9 cellular contexts compared by ENCODE assay signal in genomic region chr6:42454428-42454791, GRCh38. TPM values are rescaled to one million over a fixed set of nuclear protein-coding genes. Genes with fewer than 3 reads are reported as not detected.
DNase-seq lines count a peak whose midpoint lies in the region; ATAC-seq, FAIRE-seq and TF ChIP-seq lines count a peak whose summit lies in the region.
"Had no signal": no experiment of that assay in that cellular context is flagged by ENCODE, and none has a peak within 500 bp of the region (broad histone marks: within the 10 kb centered on the region; RNA-seq: fewer than 3 reads in every experiment).

No MANE protein-coding gene starts in this region.

- DNase-seq in activated B cell treated with CpG ODN at 0.5 μM for 24 hours (no peak), right atrium auricular region (ENCODE audit: low spot score) (peak; percentile 83), gastrocnemius medialis (no peak), GM19239 (ENCODE audit: insufficient read length, low spot score) (no peak)

- H3K4me1 Mint-ChIP-seq in activated B cell treated with CpG ODN at 0.5 μM for 24 hours: peaks cover 32% of the 10 kb centered on the region

- peaks cover 28% of the 10 kb centered on the region for H3K4me1 ChIP-seq in HUES64 (ENCODE audit: insufficient read depth, low read length)
- peaks cover 0 to 36% of the 10 kb centered on the region in 2 donors for H3K4me1 ChIP-seq in right atrium auricular region
- peaks cover 0 to 13% of the 10 kb centered on the region in 2 donors for H3K4me1 ChIP-seq in gastrocnemius medialis

- no peak for TF ChIP-seq POLR2A in gastrocnemius medialis (IDR thresholded peaks at IDR 0.05)

- H3K27me3 ChIP-seq in HUES64 (ENCODE audit: insufficient read depth, low read length) (no peaks in the 10 kb centered on the region), right atrium auricular region (no peaks in the 10 kb centered on the region), gastrocnemius medialis (no peaks in the 10 kb centered on the region)

- no peak for FAIRE-seq in GM19239 (lab: Jason Lieb, UNC)

- POLR2A ChIA-PET in activated B cell treated with CpG ODN at 0.5 μM for 24 hours (lab: Charles Lee): interaction anchor here (0.7 to 2.2 kb wide), 2 partner anchors 19 to 66 kb away, joined by 4 to 9 read pairs; no protein-coding TSS in a partner anchor

- no peaks in the 10 kb centered on the region for H3K9me3 Mint-ChIP-seq in activated B cell treated with CpG ODN at 0.5 μM for 24 hours

- H3K4me3 ChIP-seq in HUES64 (ENCODE audit: low read length) (peak overlapping the region; percentile 92), right atrium auricular region (peak overlapping the region in 1 of 2 donors; percentile 84), gastrocnemius medialis (peak overlapping the region in 3 of 4 donors; percentile 60 to 92 (median 74))

- H3K9me3 ChIP-seq in HUES64 (ENCODE audit: insufficient read depth, low read depth, low read length) (no peaks in the 10 kb centered on the region), right atrium auricular region (no peaks in the 10 kb centered on the region), gastrocnemius medialis (no peaks in the 10 kb centered on the region)

- peaks cover 3% of the 10 kb centered on the region for H3K27me3 Mint-ChIP-seq in activated B cell treated with CpG ODN at 0.5 μM for 24 hours

- peak overlapping the region; percentile 90 for H3K4me3 Mint-ChIP-seq in activated B cell treated with CpG ODN at 0.5 μM for 24 hours

- intact Hi-C loops in activated B cell treated with CpG ODN at 0.5 μM for 24 hours (cut with micrococcal nuclease): loop anchor here (5.0 kb wide), 2 partner anchors 68 to 142 kb away; no protein-coding TSS in a partner anchor
- intact Hi-C loops in gastrocnemius medialis (cut with DNase I; ENCODE audit: low total_unique reads): loop anchor here (5.0 kb wide), 1 partner anchor 192 kb away; no protein-coding TSS in a partner anchor

- peak overlapping the region; percentile 69 for H3K9ac ChIP-seq in HUES64 (ENCODE audit: low read depth, low read length)
- H3K9ac ChIP-seq: KMS-11 had no signal

- H3K36me3 ChIP-seq in HUES64 (ENCODE audit: insufficient read depth, low read length) (no peaks in the 10 kb centered on the region), right atrium auricular region (no peaks in the 10 kb centered on the region), gastrocnemius medialis (no peaks in the 10 kb centered on the region)

- in situ Hi-C loops in gastrocnemius medialis (cut with MboI; ENCODE audit: low sequenced_read_pairs in 4 of 4): no loop called here

- H3K36me3 Mint-ChIP-seq in activated B cell treated with CpG ODN at 0.5 μM for 24 hours (ENCODE audit: low read depth): peaks cover 4% of the 10 kb centered on the region

- TF ChIP-seq CTCF in activated B cell treated with CpG ODN at 0.5 μM for 24 hours (IDR thresholded peaks at IDR 0.05): no peak
- TF ChIP-seq CTCF in right atrium auricular region (IDR thresholded peaks at IDR 0.05): no peak
- TF ChIP-seq CTCF in gastrocnemius medialis (IDR thresholded peaks at IDR 0.05 in 4 of 5, conservative IDR thresholded peaks at IDR 0.05 in 1 of 5): no peak

- CTCF ChIA-PET in activated B cell treated with CpG ODN at 0.5 μM for 24 hours (lab: Charles Lee): interaction anchor here (1.1 to 1.3 kb wide), 2 partner anchors 77 to 93 kb away, joined by 3 to 5 read pairs; no protein-coding TSS in a partner anchor

- 5% methylated on average over 11 of the region's 11 CpGs for WGBS in HUES64

- H3K27ac Mint-ChIP-seq in activated B cell treated with CpG ODN at 0.5 μM for 24 hours: no peak overlapping the region

- H3K27ac ChIP-seq in HUES64 (ENCODE audit: low read depth, low read length): peak overlapping the region; percentile 99; the same call in 1 of the 2 replicates
- peak overlapping the region; percentile 75 to 89 for H3K27ac ChIP-seq in right atrium auricular region
- H3K27ac ChIP-seq in gastrocnemius medialis: peak overlapping the region in 3 of 4 donors; percentile 27 to 72 (median 49)
- H3K27ac ChIP-seq: KMS-11 had no signal

- ATAC-seq in activated B cell treated with CpG ODN at 0.5 μM for 24 hours (ENCODE audit: low read depth) (no peak), gastrocnemius medialis (no peak), HG02623 (IDR thresholded peaks at IDR 0.05; ENCODE audit: unreplicated experiment) (no peak), HG02798 (IDR thresholded peaks at IDR 0.05; ENCODE audit: poor library complexity, unreplicated experiment) (no peak)
- ATAC-seq: activated CD4-positive, CD25-positive, alpha-beta regulatory T cell treated with anti-CD3 and anti-CD28 coated beads, Interleukin-2, amount 50 U/mL, for 24 hours had no signal

RNA-seq across cellular contexts. Expression of gene TRERF1, which starts 2.7 kb away (rescaled TPM):
- polyA plus RNA-seq in HUES64 (2013, experiment 1 of 2): 11.4 TPM
- 11.8 TPM for polyA plus RNA-seq in HUES64 (2013, experiment 2 of 2)
- total RNA-seq in activated B cell treated with CpG ODN at 0.5 μM for 24 hours: 3.3 and 4.1 TPM in 2 replicates
- 1 to 10 TPM; 1.9 to 2.5 TPM for total RNA-seq in right atrium auricular region
- under 1 TPM; 0.47 to 0.87 (median 0.50) TPM for total RNA-seq in gastrocnemius medialis

Comparison
In these comparisons a context has a peak if more than half of its experiments do, and no peak if none do; other contexts are left out.
1. H3K27ac ChIP-seq: peak in every context shown above with its lines; median percentile 99 in HUES64; 82 in right atrium auricular region; 49 in gastrocnemius medialis.